1 cellular context compared by ENCODE assay signal in the genomic region with DNA sequence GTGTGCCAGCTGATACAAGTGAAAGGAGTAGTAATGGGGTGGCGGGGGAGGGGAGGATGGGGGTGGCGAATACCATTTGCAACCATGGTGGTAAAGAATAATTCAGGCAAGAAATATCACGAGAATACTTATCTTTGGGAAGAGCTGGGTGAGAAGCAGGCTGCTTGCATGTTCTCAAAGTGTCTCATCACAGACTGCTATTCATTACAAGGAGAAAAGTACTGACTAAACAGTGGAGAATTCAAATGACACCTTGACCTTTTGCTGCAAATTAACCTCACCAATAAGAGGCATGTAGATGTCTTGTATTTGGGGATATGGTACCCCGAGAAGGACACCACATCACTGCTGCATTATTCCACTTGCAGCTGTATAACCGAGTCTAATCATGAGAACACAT.
TF ChIP-seq lines count a peak whose summit lies in the region.

No MANE protein-coding gene starts in this region.

TF ChIP-seq in IMR-90, 13 proteins besides CTCF, POLR2A, EP300 and RAD21 (continued from another document):
- no peak for TF ChIP-seq CEBPB (IDR thresholded peaks at IDR 0.05; ENCODE audit: low read depth, low read length)
